ENCODE assay signal across 15 cellular contexts in genomic region chr11:60835472-60835871, GRCh38. TPM values are rescaled to one million over a fixed set of nuclear protein-coding genes. Genes with fewer than 3 reads are reported as not detected.
DNase-seq lines count a peak whose midpoint lies in the region; ATAC-seq and TF ChIP-seq lines count a peak whose summit lies in the region.
"Had no signal": no experiment of that assay in that cellular context is flagged by ENCODE, and none has a peak within 500 bp of the region (broad histone marks: within the 10 kb centered on the region; RNA-seq: fewer than 3 reads in every experiment).

No MANE protein-coding gene starts in this region.

- peak overlapping the region; percentile 52 for H3K4me2 ChIP-seq in OCI-LY3 (ENCODE audit: low read length)

- no peak overlapping the region for H3K4me3 Mint-ChIP-seq in immature natural killer cell
- H3K4me3 Mint-ChIP-seq: activated T-helper 1 cell treated with anti-CD3 and anti-CD28 coated beads, Interleukin-12 subunit alpha, Interleukin-12 subunit beta, Interleukin-2, Interleukin-4 antibody, amounts not matched to agents 30 ng/mL and 10 ng/mL and 1 ng/mL, durations not matched to agents 14 hours and 24 hours and 36 hours had no signal

- no peak overlapping the region for H3K4me3 ChIP-seq in right atrium auricular region
- peak overlapping the region; percentile 21; the same call in 1 of the 2 replicates for H3K4me3 ChIP-seq in OCI-LY3 (ENCODE audit: low read length)
- no peak overlapping the region for H3K4me3 ChIP-seq in foreskin fibroblast (ENCODE audit: low read depth in 1 of 2, low read length in 2 of 2)
- H3K4me3 ChIP-seq in upper lobe of right lung: no peak overlapping the region
- H3K4me3 ChIP-seq: dorsolateral prefrontal cortex had no signal

- no peak for DNase-seq in Right ventricle myocardium superior
- no peak for DNase-seq in right atrium auricular region (ENCODE audit: low spot score)
- peak; percentile 32 to 63 for DNase-seq in foreskin fibroblast
- no peak for DNase-seq in upper lobe of right lung
- no peak for DNase-seq in NCI-H510A (lab: John Stamatoyannopoulos, UW)
- no peak for DNase-seq in activated CD4-positive, alpha-beta T cell treated with anti-CD3 and anti-CD28 coated beads for 48 hours
- no peak for DNase-seq in immature natural killer cell
- DNase-seq: activated CD4-positive, alpha-beta T cell treated with anti-CD3 and anti-CD28 coated beads, Interleukin-2, amount 50 U/mL, for 4 hours; DMS53; dorsolateral prefrontal cortex; NCI-H146; NCI-H526 had no signal

- no peak overlapping the region for H2AFZ ChIP-seq in OCI-LY3 (ENCODE audit: low read depth, low read length)

- no peaks in the 10 kb centered on the region for H4K20me1 ChIP-seq in OCI-LY3 (ENCODE audit: insufficient read depth, low read length)

- no peaks in the 10 kb centered on the region for H3K36me3 Mint-ChIP-seq in immature natural killer cell

- no peak overlapping the region for H3K27ac Mint-ChIP-seq in immature natural killer cell
- H3K27ac Mint-ChIP-seq: activated T-helper 1 cell treated with anti-CD3 and anti-CD28 coated beads, Interleukin-12 subunit alpha, Interleukin-12 subunit beta, Interleukin-2, Interleukin-4 antibody, amounts not matched to agents 30 ng/mL and 10 ng/mL and 1 ng/mL, durations not matched to agents 14 hours and 24 hours and 36 hours had no signal

- TF ChIP-seq CTCF in right atrium auricular region (IDR thresholded peaks at IDR 0.05): no peak
- no peak for TF ChIP-seq CTCF in OCI-LY3 (IDR thresholded peaks at IDR 0.05; ENCODE audit: low read depth, low read length)
- TF ChIP-seq CTCF in foreskin fibroblast (IDR thresholded peaks at IDR 0.05; ENCODE audit: low read depth, low read length): no peak
- TF ChIP-seq CTCF in upper lobe of right lung (IDR thresholded peaks at IDR 0.05): no peak

- peak; percentile 49 for ATAC-seq in Right ventricle myocardium superior (ENCODE audit: poor library complexity)
- ATAC-seq in upper lobe of right lung: peak; percentile 55

- H3K27me3 ChIP-seq in right atrium auricular region (no peaks in the 10 kb centered on the region), OCI-LY3 (ENCODE audit: low read depth, low read length) (peaks cover 10% of the 10 kb centered on the region), upper lobe of right lung (peaks cover 4% of the 10 kb centered on the region)
- H3K27me3 ChIP-seq: dorsolateral prefrontal cortex had no signal

- peaks cover 0 to 7% (median 2%) of the 10 kb centered on the region in 3 donors for H3K27me3 Mint-ChIP-seq in immature natural killer cell (ENCODE audit: low read depth in 3 of 3)

- intact Hi-C loops in Right ventricle myocardium superior (cut with DNase I): no loop called here
- intact Hi-C loops in upper lobe of right lung (cut with DNase I): loop anchor here (10.0 kb wide), 1 partner anchor 349 kb away; no protein-coding TSS in a partner anchor

- H3K79me2 ChIP-seq in OCI-LY3 (ENCODE audit: low read length): no peaks in the 10 kb centered on the region

- H3K4me1 ChIP-seq in right atrium auricular region: peaks cover 0 to 9% of the 10 kb centered on the region in 2 donors
- H3K4me1 ChIP-seq in OCI-LY3 (ENCODE audit: low read length): peaks cover 91% of the 10 kb centered on the region
- H3K4me1 ChIP-seq in upper lobe of right lung: no peaks in the 10 kb centered on the region

- H3K4me1 Mint-ChIP-seq in immature natural killer cell: no peaks in the 10 kb centered on the region

- H3K9ac ChIP-seq in OCI-LY3 (ENCODE audit: low read length): no peak overlapping the region; the same call in 1 of the 2 replicates

- H3K27ac ChIP-seq in right atrium auricular region (no peak overlapping the region), OCI-LY3 (ENCODE audit: low read length) (peak overlapping the region; percentile 65), upper lobe of right lung (no peak overlapping the region)

- no peaks in the 10 kb centered on the region for H3K9me3 Mint-ChIP-seq in immature natural killer cell
- H3K9me3 Mint-ChIP-seq: activated T-helper 1 cell treated with anti-CD3 and anti-CD28 coated beads, Interleukin-12 subunit alpha, Interleukin-12 subunit beta, Interleukin-2, Interleukin-4 antibody, amounts not matched to agents 30 ng/mL and 10 ng/mL and 1 ng/mL, durations not matched to agents 14 hours and 24 hours and 36 hours had no signal

- H3K9me3 ChIP-seq in right atrium auricular region: no peaks in the 10 kb centered on the region
- H3K9me3 ChIP-seq in OCI-LY3 (ENCODE audit: insufficient read depth, low read length): no peaks in the 10 kb centered on the region
- no peaks in the 10 kb centered on the region for H3K9me3 ChIP-seq in upper lobe of right lung

- no peaks in the 10 kb centered on the region for H3K36me3 ChIP-seq in right atrium auricular region
- H3K36me3 ChIP-seq in OCI-LY3 (replicated peaks; ENCODE audit: low read depth, low read length): no peaks in the 10 kb centered on the region
- H3K36me3 ChIP-seq in upper lobe of right lung: no peaks in the 10 kb centered on the region

RNA-seq across cellular contexts. Expression of gene CCDC86, which starts 6.4 kb away (rescaled TPM):
- total RNA-seq in Right ventricle myocardium superior: 8.4 TPM
- total RNA-seq in right atrium auricular region: 10 to 100 TPM in 1 of 2 donors, 1 to 10 TPM in 1; 9.1 to 10.2 TPM
- total RNA-seq in upper lobe of right lung: 16.6 TPM
- 10 to 100 TPM in 1 of 3 donors, 1 to 10 TPM in 2; 5.6 to 16.5 (median 7.4) TPM for polyA plus RNA-seq in immature natural killer cell

RNA-seq across cellular contexts. Expression of gene PTGDR2, which starts 20.3 kb away (rescaled TPM):
- 3.0 TPM for total RNA-seq in Right ventricle myocardium superior
- total RNA-seq in right atrium auricular region: 1 to 10 TPM in 1 of 2 donors, not detected in 1; 1.3 TPM
- total RNA-seq in upper lobe of right lung: 1.8 TPM
- polyA plus RNA-seq in immature natural killer cell: under 1 TPM in 2 of 3 donors, not detected in 1; 0.46 to 0.49 TPM
- total RNA-seq: fibroblast of villous mesenchyme had no signal

RNA-seq across cellular contexts. Expression of gene ZP1, which starts 31.9 kb away (rescaled TPM):
- total RNA-seq in Right ventricle myocardium superior: not detected
- total RNA-seq in right atrium auricular region: not detected
- not detected for total RNA-seq in upper lobe of right lung
- not detected for polyA plus RNA-seq in immature natural killer cell
- total RNA-seq: activated T-helper 1 cell treated with anti-CD3 and anti-CD28 coated beads, Interleukin-12 subunit alpha, Interleukin-12 subunit beta, Interleukin-2, Interleukin-4 antibody, amounts not matched to agents 30 ng/mL and 10 ng/mL and 1 ng/mL, durations not matched to agents 14 hours and 24 hours and 36 hours; fibroblast of villous mesenchyme had no signal

RNA-seq across cellular contexts. Expression of gene MS4A10, which starts 50.3 kb away (rescaled TPM):
- total RNA-seq in Right ventricle myocardium superior (not detected), right atrium auricular region (not detected), upper lobe of right lung (not detected)
- polyA plus RNA-seq in immature natural killer cell: not detected
- total RNA-seq: activated T-helper 1 cell treated with anti-CD3 and anti-CD28 coated beads, Interleukin-12 subunit alpha, Interleukin-12 subunit beta, Interleukin-2, Interleukin-4 antibody, amounts not matched to agents 30 ng/mL and 10 ng/mL and 1 ng/mL, durations not matched to agents 14 hours and 24 hours and 36 hours; fibroblast of villous mesenchyme had no signal

Comparison
In these comparisons a context has a peak if more than half of its experiments do, and no peak if none do; other contexts are left out.
1. DNase-seq: peak in foreskin fibroblast (2 of 2); none in Right ventricle myocardium superior (single experiment), right atrium auricular region (single experiment), upper lobe of right lung (single experiment), NCI-H510A (single experiment), activated CD4-positive, alpha-beta T cell treated with anti-CD3 and anti-CD28 coated beads for 48 hours (single experiment) and immature natural killer cell (0 of 3).